ENCODE assay signal across 8 cellular contexts in the genomic region with DNA sequence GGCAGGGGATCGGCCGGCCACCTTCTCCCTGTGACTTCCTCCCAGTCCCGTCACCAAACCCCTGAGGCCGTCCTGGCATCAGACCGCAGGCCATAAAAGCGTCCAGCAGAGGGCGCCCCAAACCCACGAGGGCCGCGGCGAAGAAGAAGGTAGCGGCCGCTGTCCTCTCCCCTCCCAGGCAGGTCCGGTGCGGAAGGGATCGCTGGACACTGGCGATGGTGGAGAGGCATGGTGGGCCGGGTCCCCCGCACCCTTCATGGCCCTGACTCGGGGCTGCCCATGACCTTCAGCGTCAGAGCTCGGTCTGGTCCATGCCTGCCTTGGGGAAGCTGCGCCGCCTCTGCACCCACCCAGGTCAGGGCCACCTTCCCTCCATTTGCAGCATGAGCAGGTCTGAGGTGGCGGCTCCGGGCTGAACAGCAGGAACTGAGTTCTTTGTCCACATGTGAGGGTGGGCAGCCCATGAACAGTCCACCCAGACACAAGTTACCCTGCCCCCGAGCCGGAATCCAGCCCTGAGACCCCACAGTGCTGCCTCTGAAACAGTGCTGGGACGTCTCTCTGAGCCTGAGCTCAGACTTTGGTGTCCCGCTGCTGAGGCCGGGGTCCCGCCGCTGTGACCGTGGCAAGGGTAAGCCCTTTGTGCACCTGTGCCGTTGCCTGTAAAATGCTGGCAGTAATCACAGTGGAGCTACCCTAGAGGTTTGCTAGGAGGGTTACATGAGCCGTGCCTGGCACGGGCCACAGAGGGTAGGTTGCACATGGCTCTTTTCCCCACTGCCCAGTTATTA. TPM values are rescaled to one million over a fixed set of nuclear protein-coding genes. Genes with fewer than 3 reads are reported as not detected.
DNase-seq lines count a peak whose midpoint lies in the region; ATAC-seq and TF ChIP-seq lines count a peak whose summit lies in the region.

No MANE protein-coding gene starts in this region.

- 20% methylated on average over 5 of the region's 37 CpGs for WGBS in right lobe of liver (ENCODE audit: insufficient coverage, low coverage, low lambda C conversion rate, missing lambda C conversion rate)

- no peaks in the 10 kb centered on the region for H3K27me3 ChIP-seq in right lobe of liver

- no peaks in the 10 kb centered on the region for H3K4me1 ChIP-seq in right lobe of liver

- H3K9me3 ChIP-seq in right lobe of liver = no peaks in the 10 kb centered on the region

- intact Hi-C loops in dendritic cell treated with granulocyte-macrophage colony-stimulating factor and Interleukin-4, amounts not matched to agents 40 ng/mL and 50 ng/mL, for 4 days (cut with micrococcal nuclease) = loop anchor here (1.0 to 10.0 kb wide), 3 partner anchors 221 to 320 kb away; no protein-coding TSS in a partner anchor
- intact Hi-C loops in right lobe of liver (cut with DNase I) = loop anchor here in 1 of 2 donors (2.0 kb wide), 1 partner anchor 321 kb away; no protein-coding TSS in a partner anchor

- H3K36me3 ChIP-seq in right lobe of liver = no peaks in the 10 kb centered on the region

- H3K9me3 Mint-ChIP-seq in activated CD4-positive, alpha-beta T cell treated with anti-CD3 and anti-CD28 coated beads, Interleukin-2, amount 10 ng/mL, durations not matched to agents 7 days and 5 days = no peaks in the 10 kb centered on the region
- peaks cover 15% of the 10 kb centered on the region for H3K9me3 Mint-ChIP-seq in dendritic cell treated with granulocyte-macrophage colony-stimulating factor and Interleukin-4, amounts not matched to agents 40 ng/mL and 50 ng/mL, for 4 days

- H3K27me3 Mint-ChIP-seq in activated CD4-positive, alpha-beta T cell treated with anti-CD3 and anti-CD28 coated beads, Interleukin-2, amount 10 ng/mL, durations not matched to agents 7 days and 5 days = peaks cover 4% of the 10 kb centered on the region
- peaks cover 25% of the 10 kb centered on the region for H3K27me3 Mint-ChIP-seq in dendritic cell treated with granulocyte-macrophage colony-stimulating factor and Interleukin-4, amounts not matched to agents 40 ng/mL and 50 ng/mL, for 4 days

- peak; percentile 93 for DNase-seq in 8988T
- peak; percentile 67 to 90 for DNase-seq in NCI-H526 (lab: John Stamatoyannopoulos, UW)
- peak; percentile 78 for DNase-seq in activated CD4-positive, alpha-beta T cell treated with anti-CD3 and anti-CD28 coated beads, Interleukin-2, amount 10 ng/mL, durations not matched to agents 7 days and 5 days
- peak; percentile 88 to 90 (median 89) for DNase-seq in right lobe of liver
- DNase-seq in stimulated activated CD4-positive, alpha-beta T cell treated with anti-CD3 and anti-CD28 coated beads, Interleukin-4, amount 100 ng/mL, for 24 hours = peak; percentile 84

- peak overlapping the region in 2 of 3 donors; percentile 29 to 40 for H3K4me3 ChIP-seq in right lobe of liver

- ATAC-seq in GM18505 (IDR thresholded peaks at IDR 0.05; ENCODE audit: unreplicated experiment) (peak; percentile 59), HG03196 (IDR thresholded peaks at IDR 0.05; ENCODE audit: unreplicated experiment) (peak; percentile 80), right lobe of liver (peak; percentile 96 to 100 (median 98))

- no peak overlapping the region for H3K27ac Mint-ChIP-seq in activated CD4-positive, alpha-beta T cell treated with anti-CD3 and anti-CD28 coated beads, Interleukin-2, amount 10 ng/mL, durations not matched to agents 7 days and 5 days
- H3K27ac Mint-ChIP-seq in dendritic cell treated with granulocyte-macrophage colony-stimulating factor and Interleukin-4, amounts not matched to agents 40 ng/mL and 50 ng/mL, for 4 days = no peak overlapping the region

- no peaks in the 10 kb centered on the region for H3K36me3 Mint-ChIP-seq in activated CD4-positive, alpha-beta T cell treated with anti-CD3 and anti-CD28 coated beads, Interleukin-2, amount 10 ng/mL, durations not matched to agents 7 days and 5 days (ENCODE audit: low read depth)
- no peaks in the 10 kb centered on the region for H3K36me3 Mint-ChIP-seq in dendritic cell treated with granulocyte-macrophage colony-stimulating factor and Interleukin-4, amounts not matched to agents 40 ng/mL and 50 ng/mL, for 4 days (ENCODE audit: low read depth)

- no peak overlapping the region for H3K4me3 Mint-ChIP-seq in activated CD4-positive, alpha-beta T cell treated with anti-CD3 and anti-CD28 coated beads, Interleukin-2, amount 10 ng/mL, durations not matched to agents 7 days and 5 days
- H3K4me3 Mint-ChIP-seq in dendritic cell treated with granulocyte-macrophage colony-stimulating factor and Interleukin-4, amounts not matched to agents 40 ng/mL and 50 ng/mL, for 4 days = peak overlapping the region; percentile 32

- peak; percentile 93 to 98 (median 96) for TF ChIP-seq CTCF in right lobe of liver (IDR thresholded peaks at IDR 0.05)

- CTCF ChIA-PET in activated CD4-positive, alpha-beta T cell treated with anti-CD3 and anti-CD28 coated beads, Interleukin-2, amount 10 ng/mL, durations not matched to agents 7 days and 5 days (lab: Charles Lee) = interaction anchor here (0.6 to 2.5 kb wide), 18 partner anchors 9 to 337 kb away, joined by 3 to 10 read pairs (median 3); no protein-coding TSS in a partner anchor

- peaks cover 5% of the 10 kb centered on the region for H3K4me1 Mint-ChIP-seq in activated CD4-positive, alpha-beta T cell treated with anti-CD3 and anti-CD28 coated beads, Interleukin-2, amount 10 ng/mL, durations not matched to agents 7 days and 5 days
- peaks cover 7% of the 10 kb centered on the region for H3K4me1 Mint-ChIP-seq in dendritic cell treated with granulocyte-macrophage colony-stimulating factor and Interleukin-4, amounts not matched to agents 40 ng/mL and 50 ng/mL, for 4 days (ENCODE audit: low read depth)

- TF ChIP-seq POLR2A in GM18505 (IDR thresholded peaks at IDR 0.05; ENCODE audit: borderline replicate concordance, extremely low read depth, insufficient read depth, insufficient read length) (no peak), right lobe of liver (IDR thresholded peaks at IDR 0.05) (no peak)

- POLR2A ChIA-PET in activated CD4-positive, alpha-beta T cell treated with anti-CD3 and anti-CD28 coated beads, Interleukin-2, amount 10 ng/mL, durations not matched to agents 7 days and 5 days (lab: Charles Lee) = no interaction called here

- H3K27ac ChIP-seq in right lobe of liver = no peak overlapping the region

RNA-seq across cellular contexts. Expression of a gene that starts 40.8 kb away (rescaled TPM):
- total RNA-seq in activated CD4-positive, alpha-beta T cell treated with anti-CD3 and anti-CD28 coated beads, Interleukin-2, amount 10 ng/mL, durations not matched to agents 7 days and 5 days = 10 to 100 TPM; 44.7 to 46.8 TPM
- total RNA-seq in right lobe of liver = 10 to 100 TPM; 12.2 to 23.0 (median 16.5) TPM
